15 cellular contexts compared by ENCODE assay signal in the genomic region with DNA sequence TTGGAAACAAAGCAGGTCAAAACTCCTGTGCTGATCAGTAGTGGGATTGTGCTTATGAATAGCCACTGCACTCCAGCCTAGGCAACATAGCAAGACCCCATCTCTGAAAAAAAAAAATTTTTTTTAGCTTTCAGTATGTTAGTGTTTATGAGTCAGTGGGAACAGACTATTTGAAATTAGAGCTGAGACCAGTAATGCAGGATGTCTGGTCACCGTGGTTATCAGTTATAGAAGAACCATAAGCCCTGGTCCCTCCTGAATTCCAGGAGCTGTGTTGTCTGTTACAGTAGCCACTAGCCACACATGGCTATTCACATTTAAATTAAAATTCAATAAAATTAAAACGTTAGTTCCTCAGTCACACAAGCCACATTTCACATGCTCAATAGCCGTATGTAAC.
A peak's percentile ranks its signal among the peaks of the same experiment; 100 is the strongest.
DNase-seq lines count a peak whose midpoint lies in the region; ATAC-seq and TF ChIP-seq lines count a peak whose summit lies in the region.
"Had no signal": no experiment of that assay in that cellular context is flagged by ENCODE, and none has a peak within 500 bp of the region (broad histone marks: within the 10 kb centered on the region; RNA-seq: fewer than 3 reads in every experiment).

No MANE protein-coding gene starts in this region.

- H4K5ac ChIP-seq in IMR-90 (ENCODE audit: low read depth, low read length), result no peak overlapping the region

- no peaks in the 10 kb centered on the region for H4K20me1 ChIP-seq in IMR-90 (ENCODE audit: insufficient read depth, low read length)

- TF ChIP-seq RAD21 in IMR-90 (IDR thresholded peaks at IDR 0.05; ENCODE audit: low read length), result no peak

- intact Hi-C loops in IMR-90 (cut with micrococcal nuclease), result no loop called here

- BruUV-seq in IMR-90 (replicated peaks; lab: Mats Ljungman, UMichigan), result no TSS peak

- H3K4ac ChIP-seq in IMR-90 (ENCODE audit: low read depth, low read length), result no peak overlapping the region; the same call in 1 of the 2 replicates

- no peaks in the 10 kb centered on the region for H3K27me3 ChIP-seq in IMR-90 (ENCODE audit: control insufficient read depth, insufficient read depth, low read length)
- H3K27me3 ChIP-seq: BE2C had no signal

- dilution Hi-C loops in IMR-90 (cut with HindIII; ENCODE audit: low sequenced_read_pairs, unreplicated experiment), result no loop called here

- no CpG with 5 or more reads among the region's 3 CpGs for WGBS in IMR-90 (ENCODE audit: extremely low coverage in 2 of 2, insufficient read length in 1 of 2), 2 experiments

- H2AK9ac ChIP-seq in IMR-90 (replicated peaks; ENCODE audit: low read depth, low read length, poor library complexity), result peak overlapping the region; percentile 33

- no peak overlapping the region for H2BK120ac ChIP-seq in IMR-90 (ENCODE audit: low read depth, low read length)

- H3K4me2 ChIP-seq in IMR-90 (ENCODE audit: low read depth, low read length), result no peak overlapping the region

- H3K56ac ChIP-seq in IMR-90 (ENCODE audit: extremely low read depth, insufficient read depth, low read length), result no peak overlapping the region

- no peaks in the 10 kb centered on the region for H3K9me3 ChIP-seq in IMR-90 (ENCODE audit: control insufficient read depth, insufficient read depth, low read length)
- H3K9me3 ChIP-seq: BE2C, Caco-2 had no signal

- H4K8ac ChIP-seq in IMR-90 (ENCODE audit: low read depth in 2 of 2, low read length in 2 of 2), result no peak overlapping the region

- CTCF ChIA-PET in IMR-90 (lab: Yijun Ruan, JAX), result no interaction called here

- no peak overlapping the region for H3K9ac ChIP-seq in IMR-90 (ENCODE audit: low read depth, low read length)

- H2BK15ac ChIP-seq in IMR-90 (ENCODE audit: low read depth, low read length), result no peak overlapping the region

- no peak overlapping the region for H2BK20ac ChIP-seq in IMR-90 (ENCODE audit: low read depth, low read length)

- peaks cover 6 to 35% of the 10 kb centered on the region in 2 experiments; a peak in 3 of 4 replicates for H3K79me1 ChIP-seq in IMR-90 (ENCODE audit: low read depth in 1 of 2, low read length in 2 of 2)

- H2AFZ ChIP-seq in IMR-90 (replicated peaks; ENCODE audit: low read length, poor library complexity), result no peak overlapping the region

- H3K27ac ChIP-seq in IMR-90 (ENCODE audit: insufficient read depth, low read length), result no peak overlapping the region
- H3K27ac ChIP-seq: C4-2B had no signal

- POLR2A ChIA-PET in IMR-90 (lab: Charles Lee; ENCODE audit: unreplicated experiment), result no interaction called here

- in situ Hi-C loops in IMR-90 (cut with MboI; ENCODE audit: low sequenced_read_pairs), result no loop called here

- no peak overlapping the region for H2BK5ac ChIP-seq in IMR-90 (ENCODE audit: low read depth, low read length, poor library complexity, severe bottlenecking)

- H2AK5ac ChIP-seq in IMR-90 (ENCODE audit: low read depth, low read length), result 0 out of 2 replicates have a peak overlapping the region, but pooled peaks have one; percentile 20

- no peak for TF ChIP-seq CTCF in IMR-90 (conservative IDR thresholded peaks at IDR 0.05; ENCODE audit: low read depth, low read length)

- no peak overlapping the region for H3K4me3 ChIP-seq in IMR-90 (ENCODE audit: insufficient read depth, low read depth, low read length)
- H3K4me3 ChIP-seq: GM12878 had no signal

- no peak overlapping the region for H3K23ac ChIP-seq in IMR-90 (ENCODE audit: low read depth, low read length)

- H3K14ac ChIP-seq in IMR-90 (replicated peaks; ENCODE audit: low read depth, low read length), result no peak overlapping the region

- ATAC-seq in IMR-90 (ENCODE audit: low read depth) (peak; percentile 24; the same call in 1 of the 2 replicates), SK-N-SH treated with all-trans-retinoic acid at 6 μM for 48 hours (peak; percentile 61), left lobe of liver (no peak)
- ATAC-seq: GM12878 had no signal

- no peaks in the 10 kb centered on the region for H3K36me3 ChIP-seq in IMR-90 (ENCODE audit: control insufficient read depth, insufficient read depth, low read length)
- H3K36me3 ChIP-seq: BE2C had no signal

- H4K91ac ChIP-seq in IMR-90 (ENCODE audit: insufficient read depth, low read depth, low read length), result no peak overlapping the region

- peak; percentile 56 for DNase-seq in EH (ENCODE audit: low read depth)
- DNase-seq in IMR-90, result peak; percentile 47
- DNase-seq in left lobe of liver (ENCODE audit: low spot score), result no peak
- DNase-seq in MV-4-11 (lab: John Stamatoyannopoulos, UW), result no peak
- no peak for DNase-seq in activated CD8-positive, alpha-beta memory T cell treated with anti-CD3 and anti-CD28 coated beads, Interleukin-2, amount 50 U/mL, for 48 hours
- DNase-seq: BE2C; Caco-2; CD4-positive, alpha-beta T cell; DMS153; DMS79; H9; KBM-7 had no signal

- no peak overlapping the region; the same call in 1 of the 2 replicates for H3K18ac ChIP-seq in IMR-90 (ENCODE audit: low read depth, low read length)

- peaks cover 14% of the 10 kb centered on the region for H3K9me1 ChIP-seq in IMR-90 (ENCODE audit: insufficient read depth, low read length)

- no peak for TF ChIP-seq POLR2A in IMR-90 (IDR thresholded peaks at IDR 0.05; ENCODE audit: low read depth, low read length)

- H3K4me1 ChIP-seq in IMR-90 (ENCODE audit: control insufficient read depth, insufficient read depth, low read length), result peaks cover 8% of the 10 kb centered on the region
- H3K4me1 ChIP-seq: BE2C, Caco-2 had no signal

TF ChIP-seq in IMR-90, 13 proteins besides CTCF, POLR2A, EP300 and RAD21:
- TF ChIP-seq SMC3 (IDR thresholded peaks at IDR 0.05; ENCODE audit: low read depth, low read length) (no peak), MAFK (IDR thresholded peaks at IDR 0.05; ENCODE audit: low read depth, low read length) (no peak), RFX5 (IDR thresholded peaks at IDR 0.05; ENCODE audit: low read depth, low read length) (no peak), MAZ (IDR thresholded peaks at IDR 0.05; ENCODE audit: borderline replicate concordance, low read depth, low read length) (no peak)
- TF ChIP-seq, protein P1, sequence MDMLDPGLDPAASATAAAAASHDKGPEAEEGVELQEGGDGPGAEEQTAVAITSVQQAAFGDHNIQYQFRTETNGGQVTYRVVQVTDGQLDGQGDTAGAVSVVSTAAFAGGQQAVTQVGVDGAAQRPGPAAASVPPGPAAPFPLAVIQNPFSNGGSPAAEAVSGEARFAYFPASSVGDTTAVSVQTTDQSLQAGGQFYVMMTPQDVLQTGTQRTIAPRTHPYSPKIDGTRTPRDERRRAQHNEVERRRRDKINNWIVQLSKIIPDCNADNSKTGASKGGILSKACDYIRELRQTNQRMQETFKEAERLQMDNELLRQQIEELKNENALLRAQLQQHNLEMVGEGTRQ (IDR thresholded peaks at IDR 0.05; ENCODE audit: low read depth, low read length), result no peak

TF ChIP-seq in SK-N-SH treated with all-trans-retinoic acid at 6 μM for 48 hours, 23 proteins besides CTCF, POLR2A, EP300 and RAD21:
- TF ChIP-seq ZNF565 (CRISPR knock-in tag; conservative IDR thresholded peaks at IDR 0.05; ENCODE audit: low read depth) (no peak), ZC3H10 (CRISPR knock-in tag; IDR thresholded peaks at IDR 0.05) (no peak), GLIS3 (CRISPR knock-in tag; IDR thresholded peaks at IDR 0.05) (no peak), ESRRG (CRISPR knock-in tag; IDR thresholded peaks at IDR 0.05) (no peak), CSDC2 (CRISPR knock-in tag; IDR thresholded peaks at IDR 0.05) (no peak), TOX (CRISPR knock-in tag; IDR thresholded peaks at IDR 0.05; ENCODE audit: borderline replicate concordance) (no peak), OSR1 (CRISPR knock-in tag; IDR thresholded peaks at IDR 0.05) (no peak)
- TF ChIP-seq, protein P2, sequence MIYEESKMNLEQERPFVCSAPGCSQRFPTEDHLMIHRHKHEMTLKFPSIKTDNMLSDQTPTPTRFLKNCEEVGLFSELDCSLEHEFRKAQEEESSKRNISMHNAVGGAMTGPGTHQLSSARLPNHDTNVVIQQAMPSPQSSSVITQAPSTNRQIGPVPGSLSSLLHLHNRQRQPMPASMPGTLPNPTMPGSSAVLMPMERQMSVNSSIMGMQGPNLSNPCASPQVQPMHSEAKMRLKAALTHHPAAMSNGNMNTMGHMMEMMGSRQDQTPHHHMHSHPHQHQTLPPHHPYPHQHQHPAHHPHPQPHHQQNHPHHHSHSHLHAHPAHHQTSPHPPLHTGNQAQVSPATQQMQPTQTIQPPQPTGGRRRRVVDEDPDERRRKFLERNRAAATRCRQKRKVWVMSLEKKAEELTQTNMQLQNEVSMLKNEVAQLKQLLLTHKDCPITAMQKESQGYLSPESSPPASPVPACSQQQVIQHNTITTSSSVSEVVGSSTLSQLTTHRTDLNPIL (CRISPR knock-in tag; IDR thresholded peaks at IDR 0.05; ENCODE audit: low read depth), result no peak
- TF ChIP-seq, protein P3, sequence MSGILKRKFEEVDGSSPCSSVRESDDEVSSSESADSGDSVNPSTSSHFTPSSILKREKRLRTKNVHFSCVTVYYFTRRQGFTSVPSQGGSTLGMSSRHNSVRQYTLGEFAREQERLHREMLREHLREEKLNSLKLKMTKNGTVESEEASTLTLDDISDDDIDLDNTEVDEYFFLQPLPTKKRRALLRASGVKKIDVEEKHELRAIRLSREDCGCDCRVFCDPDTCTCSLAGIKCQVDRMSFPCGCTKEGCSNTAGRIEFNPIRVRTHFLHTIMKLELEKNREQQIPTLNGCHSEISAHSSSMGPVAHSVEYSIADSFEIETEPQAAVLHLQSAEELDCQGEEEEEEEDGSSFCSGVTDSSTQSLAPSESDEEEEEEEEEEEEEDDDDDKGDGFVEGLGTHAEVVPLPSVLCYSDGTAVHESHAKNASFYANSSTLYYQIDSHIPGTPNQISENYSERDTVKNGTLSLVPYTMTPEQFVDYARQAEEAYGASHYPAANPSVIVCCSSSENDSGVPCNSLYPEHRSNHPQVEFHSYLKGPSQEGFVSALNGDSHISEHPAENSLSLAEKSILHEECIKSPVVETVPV (CRISPR knock-in tag; IDR thresholded peaks at IDR 0.05), result no peak
- TF ChIP-seq, protein P4, sequence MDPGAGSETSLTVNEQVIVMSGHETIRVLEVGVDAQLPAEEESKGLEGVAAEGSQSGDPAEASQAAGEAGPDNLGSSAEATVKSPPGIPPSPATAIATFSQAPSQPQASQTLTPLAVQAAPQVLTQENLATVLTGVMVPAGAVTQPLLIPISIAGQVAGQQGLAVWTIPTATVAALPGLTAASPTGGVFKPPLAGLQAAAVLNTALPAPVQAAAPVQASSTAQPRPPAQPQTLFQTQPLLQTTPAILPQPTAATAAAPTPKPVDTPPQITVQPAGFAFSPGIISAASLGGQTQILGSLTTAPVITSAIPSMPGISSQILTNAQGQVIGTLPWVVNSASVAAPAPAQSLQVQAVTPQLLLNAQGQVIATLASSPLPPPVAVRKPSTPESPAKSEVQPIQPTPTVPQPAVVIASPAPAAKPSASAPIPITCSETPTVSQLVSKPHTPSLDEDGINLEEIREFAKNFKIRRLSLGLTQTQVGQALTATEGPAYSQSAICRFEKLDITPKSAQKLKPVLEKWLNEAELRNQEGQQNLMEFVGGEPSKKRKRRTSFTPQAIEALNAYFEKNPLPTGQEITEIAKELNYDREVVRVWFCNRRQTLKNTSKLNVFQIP (CRISPR knock-in tag; IDR thresholded peaks at IDR 0.05; ENCODE audit: borderline replicate concordance, low read depth), result no peak

Comparison
In these comparisons a context has a peak if more than half of its experiments do, and no peak if none do; other contexts are left out.
1. DNase-seq: peak in EH (single experiment) and IMR-90 (single experiment); none in left lobe of liver (single experiment), MV-4-11 (single experiment) and activated CD8-positive, alpha-beta memory T cell treated with anti-CD3 and anti-CD28 coated beads, Interleukin-2, amount 50 U/mL, for 48 hours (single experiment).